Comparison of ENCODE assay signal across 1 cellular context in the genomic region with DNA sequence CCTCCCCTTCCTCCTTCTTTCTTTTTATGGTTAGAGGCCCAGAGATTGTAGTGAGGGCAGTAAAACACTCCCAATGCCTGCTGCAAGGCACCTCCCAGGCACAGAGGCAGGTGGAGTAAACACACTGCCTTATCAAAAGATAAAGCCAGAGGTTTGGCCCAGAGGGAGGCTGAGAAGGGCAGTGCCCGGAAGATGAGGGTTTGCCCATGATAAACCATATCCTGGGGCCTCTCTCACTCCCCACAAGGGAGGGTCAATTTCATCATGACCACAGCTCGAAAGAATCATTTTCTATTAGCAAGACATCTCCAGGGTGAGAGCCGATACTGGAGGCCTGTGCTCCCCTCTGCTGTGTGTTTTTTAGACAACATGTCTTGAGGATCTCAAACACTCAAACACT.
TF ChIP-seq lines count a peak whose summit lies in the region.

No MANE protein-coding gene starts in this region.

TF ChIP-seq in K562, 482 proteins besides CTCF, POLR2A, EP300 and RAD21 (continued from another document):
- TF ChIP-seq, protein P1, sequence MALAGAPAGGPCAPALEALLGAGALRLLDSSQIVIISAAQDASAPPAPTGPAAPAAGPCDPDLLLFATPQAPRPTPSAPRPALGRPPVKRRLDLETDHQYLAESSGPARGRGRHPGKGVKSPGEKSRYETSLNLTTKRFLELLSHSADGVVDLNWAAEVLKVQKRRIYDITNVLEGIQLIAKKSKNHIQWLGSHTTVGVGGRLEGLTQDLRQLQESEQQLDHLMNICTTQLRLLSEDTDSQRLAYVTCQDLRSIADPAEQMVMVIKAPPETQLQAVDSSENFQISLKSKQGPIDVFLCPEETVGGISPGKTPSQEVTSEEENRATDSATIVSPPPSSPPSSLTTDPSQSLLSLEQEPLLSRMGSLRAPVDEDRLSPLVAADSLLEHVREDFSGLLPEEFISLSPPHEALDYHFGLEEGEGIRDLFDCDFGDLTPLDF (CRISPR knock-in tag; IDR thresholded peaks at IDR 0.05) = no peak
- no peak for TF ChIP-seq ZC3H11A (IDR thresholded peaks at IDR 0.05; ENCODE audit: low read depth, low read length)
- TF ChIP-seq FOXA3 (CRISPR knock-in tag; conservative IDR thresholded peaks at IDR 0.05 in 1 of 2, IDR thresholded peaks at IDR 0.05 in 1 of 2) = no peak
- TF ChIP-seq TFAM (CRISPR knock-in tag; conservative IDR thresholded peaks at IDR 0.05) = no peak
- no peak for TF ChIP-seq SMARCA5 (IDR thresholded peaks at IDR 0.05)
- no peak for TF ChIP-seq TRIM28 (IDR thresholded peaks at IDR 0.05)
- no peak for TF ChIP-seq ZNF444 (CRISPR knock-in tag; IDR thresholded peaks at IDR 0.05)
- no peak for TF ChIP-seq LARP7 (IDR thresholded peaks at IDR 0.05)
- TF ChIP-seq, protein P2, sequence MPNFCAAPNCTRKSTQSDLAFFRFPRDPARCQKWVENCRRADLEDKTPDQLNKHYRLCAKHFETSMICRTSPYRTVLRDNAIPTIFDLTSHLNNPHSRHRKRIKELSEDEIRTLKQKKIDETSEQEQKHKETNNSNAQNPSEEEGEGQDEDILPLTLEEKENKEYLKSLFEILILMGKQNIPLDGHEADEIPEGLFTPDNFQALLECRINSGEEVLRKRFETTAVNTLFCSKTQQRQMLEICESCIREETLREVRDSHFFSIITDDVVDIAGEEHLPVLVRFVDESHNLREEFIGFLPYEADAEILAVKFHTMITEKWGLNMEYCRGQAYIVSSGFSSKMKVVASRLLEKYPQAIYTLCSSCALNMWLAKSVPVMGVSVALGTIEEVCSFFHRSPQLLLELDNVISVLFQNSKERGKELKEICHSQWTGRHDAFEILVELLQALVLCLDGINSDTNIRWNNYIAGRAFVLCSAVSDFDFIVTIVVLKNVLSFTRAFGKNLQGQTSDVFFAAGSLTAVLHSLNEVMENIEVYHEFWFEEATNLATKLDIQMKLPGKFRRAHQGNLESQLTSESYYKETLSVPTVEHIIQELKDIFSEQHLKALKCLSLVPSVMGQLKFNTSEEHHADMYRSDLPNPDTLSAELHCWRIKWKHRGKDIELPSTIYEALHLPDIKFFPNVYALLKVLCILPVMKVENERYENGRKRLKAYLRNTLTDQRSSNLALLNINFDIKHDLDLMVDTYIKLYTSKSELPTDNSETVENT (CRISPR knock-in tag; IDR thresholded peaks at IDR 0.05) = no peak
- no peak for TF ChIP-seq PBX2 (CRISPR knock-in tag; IDR thresholded peaks at IDR 0.05; ENCODE audit: low read depth)
- no peak for TF ChIP-seq PBX2 (tag; conservative IDR thresholded peaks at IDR 0.05; ENCODE audit: low read depth)
- TF ChIP-seq CBX2 (IDR thresholded peaks at IDR 0.05; ENCODE audit: insufficient read depth, low read length, poor library complexity, severe bottlenecking) = no peak
- no peak for TF ChIP-seq KLF10 (CRISPR knock-in tag; IDR thresholded peaks at IDR 0.05)
- TF ChIP-seq, protein P3, sequence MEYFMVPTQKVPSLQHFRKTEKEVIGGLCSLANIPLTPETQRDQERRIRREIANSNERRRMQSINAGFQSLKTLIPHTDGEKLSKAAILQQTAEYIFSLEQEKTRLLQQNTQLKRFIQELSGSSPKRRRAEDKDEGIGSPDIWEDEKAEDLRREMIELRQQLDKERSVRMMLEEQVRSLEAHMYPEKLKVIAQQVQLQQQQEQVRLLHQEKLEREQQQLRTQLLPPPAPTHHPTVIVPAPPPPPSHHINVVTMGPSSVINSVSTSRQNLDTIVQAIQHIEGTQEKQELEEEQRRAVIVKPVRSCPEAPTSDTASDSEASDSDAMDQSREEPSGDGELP (CRISPR knock-in tag; IDR thresholded peaks at IDR 0.05; ENCODE audit: borderline replicate concordance) = no peak
TF ChIP-seq in K562: peak in this region for 0.
